Comparison of ENCODE assay signal across 22 cellular contexts in the genomic region with DNA sequence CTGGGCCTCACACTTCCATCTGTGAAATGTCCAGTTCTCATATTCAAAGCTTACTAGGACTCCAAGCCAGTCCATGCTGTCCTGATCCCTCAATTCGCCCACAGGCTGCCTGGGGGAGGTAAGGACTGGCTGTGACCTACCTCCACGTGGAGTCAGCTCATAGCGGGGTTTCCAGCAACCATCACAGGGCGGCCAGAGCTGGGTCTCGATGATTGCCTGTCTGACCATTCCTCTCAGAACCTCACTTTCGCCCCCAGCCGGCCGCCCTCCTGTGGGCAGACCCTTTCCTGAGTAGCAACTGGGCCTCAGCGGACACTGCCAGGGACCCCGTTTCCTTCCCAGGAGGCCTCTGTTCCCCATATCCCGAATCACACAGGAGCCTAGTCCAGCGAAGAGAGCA. TPM values are rescaled to one million over a fixed set of nuclear protein-coding genes. Genes with fewer than 3 reads are reported as not detected.
DNase-seq lines count a peak whose midpoint lies in the region; ATAC-seq and TF ChIP-seq lines count a peak whose summit lies in the region.
"Had no signal": no experiment of that assay in that cellular context is flagged by ENCODE, and none has a peak within 500 bp of the region (broad histone marks: within the 10 kb centered on the region; RNA-seq: fewer than 3 reads in every experiment).

No MANE protein-coding gene starts in this region.

- no peak for TF ChIP-seq RAD21 in SK-N-SH (IDR thresholded peaks at IDR 0.05; ENCODE audit: low read length)

- no peaks in the 10 kb centered on the region for H3K9me3 Mint-ChIP-seq in activated naive CD4-positive, alpha-beta T cell treated with anti-CD3 and anti-CD28 coated beads, Interleukin-2, amount 50 U/mL, for 72 hours
- H3K9me3 Mint-ChIP-seq in dendritic cell treated with granulocyte-macrophage colony-stimulating factor and Interleukin-4, amounts not matched to agents 40 ng/mL and 50 ng/mL, for 4 days, result no peaks in the 10 kb centered on the region
- H3K9me3 Mint-ChIP-seq in stimulated activated naive CD8-positive, alpha-beta T cell treated with anti-CD3 and anti-CD28 coated beads, Interleukin-15, amount 100 ng/mL, for 72 hours, result no peaks in the 10 kb centered on the region

- CTCF ChIA-PET in SK-N-SH (lab: Yijun Ruan, JAX), result interaction anchor here (1.1 to 8.2 kb wide), 12 partner anchors 9 to 271 kb away, joined by 3 to 85 read pairs (median 9); no protein-coding TSS in a partner anchor

- DNase-seq in activated naive CD4-positive, alpha-beta T cell treated with anti-CD3 and anti-CD28 coated beads, Interleukin-2, amount 50 U/mL, for 72 hours (ENCODE audit: low spot score in 2 of 2), result no peak
- DNase-seq in activated naive CD4-positive, alpha-beta T cell (lab: John Stamatoyannopoulos, UW), result no peak
- no peak for DNase-seq in T-helper 17 cell
- DNase-seq in stimulated activated naive CD8-positive, alpha-beta T cell treated with anti-CD3 and anti-CD28 coated beads, Interleukin-15, amount 100 ng/mL, for 72 hours, result no peak
- DNase-seq in upper lobe of left lung, result no peak
- no peak for DNase-seq in SK-N-SH
- DNase-seq: cerebellar nuclear complex, COR-L47, erythroblast, foreskin keratinocyte, hippocampal formation, KBM-7, NCI-H1694 treated with DMSO at 0.1 percent for 48 hours, NCI-H774, ovary, right cardiac atrium, SHP77 had no signal

- H3K27ac Mint-ChIP-seq in activated naive CD4-positive, alpha-beta T cell treated with anti-CD3 and anti-CD28 coated beads, Interleukin-2, amount 50 U/mL, for 72 hours, result peak overlapping the region; percentile 84 to 92
- peak overlapping the region; percentile 68 for H3K27ac Mint-ChIP-seq in T-helper 17 cell
- H3K27ac Mint-ChIP-seq in dendritic cell treated with granulocyte-macrophage colony-stimulating factor and Interleukin-4, amounts not matched to agents 40 ng/mL and 50 ng/mL, for 4 days, result peak overlapping the region; percentile 47
- H3K27ac Mint-ChIP-seq in stimulated activated naive CD8-positive, alpha-beta T cell treated with anti-CD3 and anti-CD28 coated beads, Interleukin-15, amount 100 ng/mL, for 72 hours, result peak overlapping the region; percentile 40 to 83

- POLR2A ChIA-PET in SK-N-SH (lab: Yijun Ruan, JAX), result no interaction called here

- no peak for TF ChIP-seq POLR2A in upper lobe of left lung (IDR thresholded peaks at IDR 0.05)

- peaks cover 17% of the 10 kb centered on the region for H3K4me1 Mint-ChIP-seq in T-helper 17 cell
- peaks cover 27% of the 10 kb centered on the region for H3K4me1 Mint-ChIP-seq in dendritic cell treated with granulocyte-macrophage colony-stimulating factor and Interleukin-4, amounts not matched to agents 40 ng/mL and 50 ng/mL, for 4 days (ENCODE audit: low read depth)
- peaks cover 80% of the 10 kb centered on the region for H3K4me1 Mint-ChIP-seq in stimulated activated naive CD8-positive, alpha-beta T cell treated with anti-CD3 and anti-CD28 coated beads, Interleukin-15, amount 100 ng/mL, for 72 hours

- H3K27me3 ChIP-seq in upper lobe of left lung (peaks cover 0 to 53% (median 34%) of the 10 kb centered on the region in 4 donors), SK-N-SH (ENCODE audit: insufficient read depth) (peaks cover 57% of the 10 kb centered on the region)
- H3K27me3 ChIP-seq: ovary had no signal

- H3K9me3 ChIP-seq in T-helper 17 cell (ENCODE audit: control insufficient read depth, low read length, poor library complexity, severe bottlenecking) (no peaks in the 10 kb centered on the region), upper lobe of left lung (no peaks in the 10 kb centered on the region), SK-N-SH (no peaks in the 10 kb centered on the region)
- H3K9me3 ChIP-seq: ascending aorta, ovary had no signal

- H3K9ac ChIP-seq in SK-N-SH, result no peak overlapping the region

- H3K27ac ChIP-seq in upper lobe of left lung (no peak overlapping the region), SK-N-SH (ENCODE audit: low read depth in 2 of 2, low read length in 1 of 2) (no peak overlapping the region)
- H3K27ac ChIP-seq: ascending aorta, foreskin keratinocyte, ovary had no signal

- no peak for TF ChIP-seq EP300 in upper lobe of left lung (IDR thresholded peaks at IDR 0.05)
- no peak for TF ChIP-seq EP300 in SK-N-SH (IDR thresholded peaks at IDR 0.05; ENCODE audit: borderline replicate concordance in 1 of 2, low read depth in 1 of 2, low read length in 1 of 2)

- H2AFZ ChIP-seq in SK-N-SH (ENCODE audit: low read depth), result no peak overlapping the region

- no peaks in the 10 kb centered on the region for H3K79me2 ChIP-seq in SK-N-SH (ENCODE audit: insufficient read depth)

- no peaks in the 10 kb centered on the region for H4K20me1 ChIP-seq in SK-N-SH (ENCODE audit: insufficient read depth)

- H3K9me2 ChIP-seq in SK-N-SH, result no peaks in the 10 kb centered on the region

- H3K4me1 ChIP-seq in upper lobe of left lung (peaks cover 35 to 45% (median 37%) of the 10 kb centered on the region in 4 donors), SK-N-SH (ENCODE audit: control insufficient read depth in 1 of 2, insufficient read depth in 2 of 2, low read depth in 1 of 2, low read length in 1 of 2) (peaks cover 0 to 8% of the 10 kb centered on the region in 2 experiments; a peak in 1 of 4 replicates)

- TF ChIP-seq CTCF in upper lobe of left lung (IDR thresholded peaks at IDR 0.05), result no peak
- TF ChIP-seq CTCF in SK-N-SH (IDR thresholded peaks at IDR 0.05), result no peak

- ATAC-seq in activated naive CD4-positive, alpha-beta T cell treated with anti-CD3 and anti-CD28 coated beads, Interleukin-2, amount 50 U/mL, for 72 hours, result no peak
- ATAC-seq in T-helper 17 cell, result no peak
- no peak for ATAC-seq in stimulated activated naive CD8-positive, alpha-beta T cell treated with anti-CD3 and anti-CD28 coated beads, Interleukin-15, amount 100 ng/mL, for 72 hours
- ATAC-seq in upper lobe of left lung (ENCODE audit: low FRiP score in 2 of 2), result no peak
- ATAC-seq in GM21528 (IDR thresholded peaks at IDR 0.05; ENCODE audit: low FRiP score, unreplicated experiment), result no peak
- ATAC-seq: foreskin keratinocyte, right cardiac atrium had no signal

- WGBS in upper lobe of left lung, 2 donors, result 76 to 79% methylated on average over 11 to 12 of the region's 12 CpGs
- 64% methylated on average over 6 of the region's 12 CpGs for WGBS in SK-N-SH (ENCODE audit: low lambda C conversion rate)

- H3K27me3 Mint-ChIP-seq in T-helper 17 cell, result no peaks in the 10 kb centered on the region
- peaks cover 43% of the 10 kb centered on the region for H3K27me3 Mint-ChIP-seq in dendritic cell treated with granulocyte-macrophage colony-stimulating factor and Interleukin-4, amounts not matched to agents 40 ng/mL and 50 ng/mL, for 4 days
- no peaks in the 10 kb centered on the region for H3K27me3 Mint-ChIP-seq in stimulated activated naive CD8-positive, alpha-beta T cell treated with anti-CD3 and anti-CD28 coated beads, Interleukin-15, amount 100 ng/mL, for 72 hours

- H3K36me3 ChIP-seq in upper lobe of left lung (no peaks in the 10 kb centered on the region), SK-N-SH (replicated peaks in 1 of 2; ENCODE audit: control insufficient read depth in 1 of 2, insufficient read depth in 2 of 2, low read length in 1 of 2) (no peaks in the 10 kb centered on the region)
- H3K36me3 ChIP-seq: ascending aorta, ovary had no signal

- H3K4me3 ChIP-seq in upper lobe of left lung, result no peak overlapping the region
- no peak overlapping the region for H3K4me3 ChIP-seq in SK-N-SH (ENCODE audit: low read depth in 2 of 2, low read length in 1 of 2)
- H3K4me3 ChIP-seq: ascending aorta, lung, ovary had no signal

- intact Hi-C loops in dendritic cell treated with granulocyte-macrophage colony-stimulating factor and Interleukin-4, amounts not matched to agents 40 ng/mL and 50 ng/mL, for 4 days (cut with micrococcal nuclease), result no loop called here

- H3K36me3 Mint-ChIP-seq in activated naive CD4-positive, alpha-beta T cell treated with anti-CD3 and anti-CD28 coated beads, Interleukin-2, amount 50 U/mL, for 72 hours, result peaks cover 12 to 31% of the 10 kb centered on the region in 2 donors
- no peaks in the 10 kb centered on the region for H3K36me3 Mint-ChIP-seq in T-helper 17 cell (ENCODE audit: low read depth)
- H3K36me3 Mint-ChIP-seq in dendritic cell treated with granulocyte-macrophage colony-stimulating factor and Interleukin-4, amounts not matched to agents 40 ng/mL and 50 ng/mL, for 4 days (ENCODE audit: low read depth), result peaks cover 8% of the 10 kb centered on the region

- H3K4me3 Mint-ChIP-seq in T-helper 17 cell, result peak overlapping the region; percentile 69
- no peak overlapping the region for H3K4me3 Mint-ChIP-seq in dendritic cell treated with granulocyte-macrophage colony-stimulating factor and Interleukin-4, amounts not matched to agents 40 ng/mL and 50 ng/mL, for 4 days
- peak overlapping the region; percentile 82 to 83 for H3K4me3 Mint-ChIP-seq in stimulated activated naive CD8-positive, alpha-beta T cell treated with anti-CD3 and anti-CD28 coated beads, Interleukin-15, amount 100 ng/mL, for 72 hours

- no peaks in the 10 kb centered on the region for H3F3A ChIP-seq in SK-N-SH (replicated peaks; ENCODE audit: insufficient read depth)

- H3K4me2 ChIP-seq in SK-N-SH, result no peak overlapping the region

TF ChIP-seq in SK-N-SH, 30 proteins besides CTCF, POLR2A, EP300 and RAD21 (continues in another document):
- no peak for TF ChIP-seq TEAD4 (IDR thresholded peaks at IDR 0.05; ENCODE audit: borderline replicate concordance, insufficient read depth)
- TF ChIP-seq ZBTB33 (IDR thresholded peaks at IDR 0.05; ENCODE audit: borderline replicate concordance, low read depth), result no peak
- no peak for TF ChIP-seq SMC3 (IDR thresholded peaks at IDR 0.05; ENCODE audit: low read depth, low read length)
- no peak for TF ChIP-seq GATA2 (CRISPR knock-in tag; IDR thresholded peaks at IDR 0.05)

RNA-seq across cellular contexts. Expression of gene RUNX3, which starts 3.4 kb away (rescaled TPM):
- total RNA-seq in activated naive CD4-positive, alpha-beta T cell treated with anti-CD3 and anti-CD28 coated beads, Interleukin-2, amount 50 U/mL, for 72 hours, result 100 to 1,000 TPM; 119 to 136 TPM
- total RNA-seq in T-helper 17 cell, result 100 to 1,000 TPM; 186 to 243 TPM
- 10 to 100 TPM in 4 of 6 donors, 1 to 10 TPM in 2; 4.2 to 15.6 (median 10.1) TPM for total RNA-seq in upper lobe of left lung
- not detected in 2 replicates for polyA plus RNA-seq in SK-N-SH (2012; rRNA removed)
- not detected in 2 replicates for polyA plus RNA-seq in SK-N-SH (2012; cell fraction: cytosol; rRNA removed)
- polyA plus RNA-seq in SK-N-SH (2012; cell fraction: nucleus; rRNA removed), result not detected in 2 replicates
- total RNA-seq: foreskin keratinocyte had no signal
- polyA plus RNA-seq: keratinocyte had no signal

Comparison
In these comparisons a context has a peak if more than half of its experiments do, and no peak if none do; other contexts are left out.
1. RNA of gene RUNX3, which starts 3.4 kb away (total RNA-seq): 186 to 243 TPM in T-helper 17 cell and 119 to 136 TPM in activated naive CD4-positive, alpha-beta T cell treated with anti-CD3 and anti-CD28 coated beads, Interleukin-2, amount 50 U/mL, for 72 hours; 4.2 to 15.6 TPM in upper lobe of left lung; every median in the first group is over 4 times any median in the second.
2. Peak in every context shown above with its lines, with median percentiles within 50 percentile points of each other: H3K27ac Mint-ChIP-seq.